Comparison of ENCODE assay signal across 11 cellular contexts in the genomic region with DNA sequence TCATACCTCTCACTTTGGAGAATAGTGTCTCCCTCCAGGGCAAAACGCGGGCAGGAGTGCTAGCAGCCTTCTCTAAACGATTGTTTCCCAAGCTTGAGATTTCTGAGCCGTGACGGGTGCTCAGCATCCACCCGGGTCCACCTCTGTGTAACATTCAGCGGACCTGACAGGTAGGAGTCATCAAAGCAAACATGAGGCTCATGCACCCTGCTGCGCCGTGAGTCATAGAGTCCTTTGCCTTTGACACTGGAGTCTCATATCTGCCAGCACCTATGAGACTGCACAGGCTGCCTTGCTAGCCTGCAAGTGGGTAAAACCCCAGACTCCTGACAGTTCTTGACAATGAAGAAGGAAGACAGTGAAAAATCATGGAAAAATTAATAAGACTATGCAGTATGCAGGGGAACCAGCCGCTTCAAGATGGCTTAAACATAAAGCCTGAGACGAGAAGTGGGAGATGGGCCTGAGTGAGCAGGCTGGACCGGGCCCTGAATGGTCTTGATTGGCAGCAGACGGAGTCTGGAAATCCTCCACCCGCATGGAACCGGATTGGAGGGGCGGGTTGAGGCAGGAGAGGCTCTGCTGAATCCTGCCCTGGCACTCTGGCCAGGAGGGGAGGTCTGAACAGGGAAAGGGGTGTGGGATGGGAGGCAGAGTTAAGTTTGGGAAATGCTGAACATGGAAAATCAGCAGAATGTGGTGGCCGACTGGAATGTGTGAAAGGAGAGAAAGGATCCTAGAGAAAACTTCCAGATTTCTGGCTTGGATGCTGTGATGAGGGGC. TPM values are rescaled to one million over a fixed set of nuclear protein-coding genes. Genes with fewer than 3 reads are reported as not detected.
A peak's percentile ranks its signal among the peaks of the same experiment; 100 is the strongest.
DNase-seq lines count a peak whose midpoint lies in the region; ATAC-seq and TF ChIP-seq lines count a peak whose summit lies in the region.
"Had no signal": no experiment of that assay in that cellular context is flagged by ENCODE, and none has a peak within 500 bp of the region (broad histone marks: within the 10 kb centered on the region; RNA-seq: fewer than 3 reads in every experiment).

No MANE protein-coding gene starts in this region.

- H3K4me2 ChIP-seq in SK-N-SH (no peak overlapping the region), neural progenitor cell (no peak overlapping the region)

- no peak overlapping the region for H3K9ac ChIP-seq in SK-N-SH
- no peak overlapping the region for H3K9ac ChIP-seq in neural progenitor cell

- H3K4me3 ChIP-seq in SK-N-SH (ENCODE audit: low read depth in 2 of 2, low read length in 1 of 2) (no peak overlapping the region), neural progenitor cell (no peak overlapping the region)
- H3K4me3 ChIP-seq: skin epidermis had no signal

- H3K79me2 ChIP-seq in SK-N-SH (ENCODE audit: insufficient read depth) (no peaks in the 10 kb centered on the region), neural progenitor cell (ENCODE audit: low read depth) (no peaks in the 10 kb centered on the region)

- CTCF ChIA-PET in SK-N-SH (lab: Yijun Ruan, JAX), result interaction anchor here (1.2 to 1.4 kb wide), 2 partner anchors 7 to 19 kb away, joined by 3 to 6 read pairs; no protein-coding TSS in a partner anchor

- TF ChIP-seq EP300 in SK-N-SH (IDR thresholded peaks at IDR 0.05; ENCODE audit: borderline replicate concordance in 1 of 2, low read depth in 1 of 2, low read length in 1 of 2), result no peak

- H3K9me3 ChIP-seq in SK-N-SH, result no peaks in the 10 kb centered on the region
- H3K9me3 ChIP-seq in neural progenitor cell (ENCODE audit: low read depth), result no peaks in the 10 kb centered on the region

- H3K4me3 Mint-ChIP-seq in activated naive CD8-positive, alpha-beta T cell treated with anti-CD3 and anti-CD28 coated beads, Interleukin-2, amount 50 U/mL, for 24 hours, result no peak overlapping the region
- no peak overlapping the region for H3K4me3 Mint-ChIP-seq in neural progenitor cell

- H3F3A ChIP-seq in SK-N-SH (replicated peaks; ENCODE audit: insufficient read depth), result no peaks in the 10 kb centered on the region
- no peaks in the 10 kb centered on the region for H3F3A ChIP-seq in neural progenitor cell (ENCODE audit: low read depth)

- H2AFZ ChIP-seq in SK-N-SH (ENCODE audit: low read depth) (no peak overlapping the region), neural progenitor cell (replicated peaks) (no peak overlapping the region)

- H3K27me3 ChIP-seq in SK-N-SH (ENCODE audit: insufficient read depth) (no peaks in the 10 kb centered on the region), neural progenitor cell (peaks cover 3% of the 10 kb centered on the region)

- ATAC-seq in SK-N-SH treated with all-trans-retinoic acid at 6 μM for 48 hours (peak; percentile 9), HG02571 (IDR thresholded peaks at IDR 0.05; ENCODE audit: unreplicated experiment) (no peak)
- peak; percentile 59 for ATAC-seq in activated naive CD8-positive, alpha-beta T cell treated with anti-CD3 and anti-CD28 coated beads, Interleukin-2, amount 50 U/mL, for 24 hours

- H3K9me3 Mint-ChIP-seq in activated naive CD8-positive, alpha-beta T cell treated with anti-CD3 and anti-CD28 coated beads, Interleukin-2, amount 50 U/mL, for 24 hours, result no peaks in the 10 kb centered on the region
- H3K9me3 Mint-ChIP-seq in neural progenitor cell, result no peaks in the 10 kb centered on the region

- TF ChIP-seq CTCF in SK-N-SH (IDR thresholded peaks at IDR 0.05), result no peak
- no peak for TF ChIP-seq CTCF in neural progenitor cell (IDR thresholded peaks at IDR 0.05)

- WGBS in SK-N-SH (ENCODE audit: low lambda C conversion rate), result 67% methylated on average over 12 of the region's 17 CpGs

- H3K27ac ChIP-seq in SK-N-SH (ENCODE audit: low read depth in 2 of 2, low read length in 1 of 2), result no peak overlapping the region
- H3K27ac ChIP-seq in neural progenitor cell, result no peak overlapping the region

- H4K20me1 ChIP-seq in SK-N-SH (ENCODE audit: insufficient read depth), result no peaks in the 10 kb centered on the region
- H4K20me1 ChIP-seq in neural progenitor cell (ENCODE audit: low read depth), result no peaks in the 10 kb centered on the region

- TF ChIP-seq RAD21 in SK-N-SH (IDR thresholded peaks at IDR 0.05; ENCODE audit: low read length), result no peak

- no peaks in the 10 kb centered on the region for H3K27me3 Mint-ChIP-seq in activated naive CD8-positive, alpha-beta T cell treated with anti-CD3 and anti-CD28 coated beads, Interleukin-2, amount 50 U/mL, for 24 hours
- peaks cover 13% of the 10 kb centered on the region for H3K27me3 Mint-ChIP-seq in neural progenitor cell (ENCODE audit: insufficient read depth, low read depth)

- POLR2A ChIA-PET in SK-N-SH (lab: Yijun Ruan, JAX), result no interaction called here

- no peaks in the 10 kb centered on the region for H3K36me3 Mint-ChIP-seq in activated naive CD8-positive, alpha-beta T cell treated with anti-CD3 and anti-CD28 coated beads, Interleukin-2, amount 50 U/mL, for 24 hours (ENCODE audit: low read depth)
- no peaks in the 10 kb centered on the region for H3K36me3 Mint-ChIP-seq in neural progenitor cell

- peak overlapping the region; percentile 23 for H3K27ac Mint-ChIP-seq in activated naive CD8-positive, alpha-beta T cell treated with anti-CD3 and anti-CD28 coated beads, Interleukin-2, amount 50 U/mL, for 24 hours
- H3K27ac Mint-ChIP-seq in neural progenitor cell, result peak overlapping the region; percentile 66

- H3K4me1 Mint-ChIP-seq in activated naive CD8-positive, alpha-beta T cell treated with anti-CD3 and anti-CD28 coated beads, Interleukin-2, amount 50 U/mL, for 24 hours, result peaks cover 38% of the 10 kb centered on the region
- H3K4me1 Mint-ChIP-seq in neural progenitor cell, result peaks cover 7% of the 10 kb centered on the region

- H3K36me3 ChIP-seq in SK-N-SH (replicated peaks in 1 of 2; ENCODE audit: control insufficient read depth in 1 of 2, insufficient read depth in 2 of 2, low read length in 1 of 2), result no peaks in the 10 kb centered on the region
- no peaks in the 10 kb centered on the region for H3K36me3 ChIP-seq in neural progenitor cell

- no peak for DNase-seq in SK-N-SH
- DNase-seq in NCI-H146 (lab: John Stamatoyannopoulos, UW), result peak; percentile 91
- DNase-seq in activated naive CD8-positive, alpha-beta T cell treated with anti-CD3 and anti-CD28 coated beads, Interleukin-2, amount 50 U/mL, for 24 hours, result no peak
- DNase-seq in neural progenitor cell (ENCODE audit: low spot score), result no peak
- no peak for DNase-seq in foreskin melanocyte
- DNase-seq in NCI-H446 treated with DMSO at 0.1 percent for 48 hours (lab: John Stamatoyannopoulos, UW), result no peak
- DNase-seq: H7, hippocampal formation had no signal

- H3K9me2 ChIP-seq in SK-N-SH, result no peaks in the 10 kb centered on the region

- H3K4me1 ChIP-seq in SK-N-SH (ENCODE audit: control insufficient read depth in 1 of 2, insufficient read depth in 2 of 2, low read depth in 1 of 2, low read length in 1 of 2) (peaks cover 7 to 13% of the 10 kb centered on the region in 2 experiments; a peak in 1 of 4 replicates), neural progenitor cell (no peaks in the 10 kb centered on the region)

TF ChIP-seq in SK-N-SH treated with all-trans-retinoic acid at 6 μM for 48 hours, 23 proteins besides CTCF, POLR2A, EP300 and RAD21 (continues in another document):
- TF ChIP-seq RARB (CRISPR knock-in tag; IDR thresholded peaks at IDR 0.05) (no peak), ESRRG (CRISPR knock-in tag; IDR thresholded peaks at IDR 0.05) (no peak), SNAI2 (CRISPR knock-in tag; IDR thresholded peaks at IDR 0.05) (no peak), TOX (CRISPR knock-in tag; IDR thresholded peaks at IDR 0.05; ENCODE audit: borderline replicate concordance) (no peak), ARNTL (CRISPR knock-in tag; IDR thresholded peaks at IDR 0.05; ENCODE audit: borderline replicate concordance, low read depth) (no peak)
- TF ChIP-seq, protein P1, sequence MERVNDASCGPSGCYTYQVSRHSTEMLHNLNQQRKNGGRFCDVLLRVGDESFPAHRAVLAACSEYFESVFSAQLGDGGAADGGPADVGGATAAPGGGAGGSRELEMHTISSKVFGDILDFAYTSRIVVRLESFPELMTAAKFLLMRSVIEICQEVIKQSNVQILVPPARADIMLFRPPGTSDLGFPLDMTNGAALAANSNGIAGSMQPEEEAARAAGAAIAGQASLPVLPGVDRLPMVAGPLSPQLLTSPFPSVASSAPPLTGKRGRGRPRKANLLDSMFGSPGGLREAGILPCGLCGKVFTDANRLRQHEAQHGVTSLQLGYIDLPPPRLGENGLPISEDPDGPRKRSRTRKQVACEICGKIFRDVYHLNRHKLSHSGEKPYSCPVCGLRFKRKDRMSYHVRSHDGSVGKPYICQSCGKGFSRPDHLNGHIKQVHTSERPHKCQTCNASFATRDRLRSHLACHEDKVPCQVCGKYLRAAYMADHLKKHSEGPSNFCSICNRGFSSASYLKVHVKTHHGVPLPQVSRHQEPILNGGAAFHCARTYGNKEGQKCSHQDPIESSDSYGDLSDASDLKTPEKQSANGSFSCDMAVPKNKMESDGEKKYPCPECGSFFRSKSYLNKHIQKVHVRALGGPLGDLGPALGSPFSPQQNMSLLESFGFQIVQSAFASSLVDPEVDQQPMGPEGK (CRISPR knock-in tag; IDR thresholded peaks at IDR 0.05; ENCODE audit: borderline replicate concordance), result no peak

TF ChIP-seq in SK-N-SH, 30 proteins besides CTCF, POLR2A, EP300 and RAD21 (continues in another document):
- TF ChIP-seq NRF1 (IDR thresholded peaks at IDR 0.05; ENCODE audit: low read depth, low read length) (no peak), RXRA (IDR thresholded peaks at IDR 0.05; ENCODE audit: borderline replicate concordance, low read depth) (no peak), NFIC (IDR thresholded peaks at IDR 0.05; ENCODE audit: borderline replicate concordance) (no peak), GABPA (IDR thresholded peaks at IDR 0.05; ENCODE audit: low read depth) (no peak)
- TF ChIP-seq, protein P2, sequence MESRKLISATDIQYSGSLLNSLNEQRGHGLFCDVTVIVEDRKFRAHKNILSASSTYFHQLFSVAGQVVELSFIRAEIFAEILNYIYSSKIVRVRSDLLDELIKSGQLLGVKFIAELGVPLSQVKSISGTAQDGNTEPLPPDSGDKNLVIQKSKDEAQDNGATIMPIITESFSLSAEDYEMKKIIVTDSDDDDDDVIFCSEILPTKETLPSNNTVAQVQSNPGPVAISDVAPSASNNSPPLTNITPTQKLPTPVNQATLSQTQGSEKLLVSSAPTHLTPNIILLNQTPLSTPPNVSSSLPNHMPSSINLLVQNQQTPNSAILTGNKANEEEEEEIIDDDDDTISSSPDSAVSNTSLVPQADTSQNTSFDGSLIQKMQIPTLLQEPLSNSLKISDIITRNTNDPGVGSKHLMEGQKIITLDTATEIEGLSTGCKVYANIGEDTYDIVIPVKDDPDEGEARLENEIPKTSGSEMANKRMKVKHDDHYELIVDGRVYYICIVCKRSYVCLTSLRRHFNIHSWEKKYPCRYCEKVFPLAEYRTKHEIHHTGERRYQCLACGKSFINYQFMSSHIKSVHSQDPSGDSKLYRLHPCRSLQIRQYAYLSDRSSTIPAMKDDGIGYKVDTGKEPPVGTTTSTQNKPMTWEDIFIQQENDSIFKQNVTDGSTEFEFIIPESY (IDR thresholded peaks at IDR 0.05; ENCODE audit: borderline replicate concordance, low read depth), result no peak

RNA-seq across cellular contexts. Expression of a gene that starts 54.2 kb away (rescaled TPM):
- polyA plus RNA-seq in SK-N-SH (2012; rRNA removed), result 76.3 and 86.4 TPM in 2 replicates
- polyA plus RNA-seq in SK-N-SH (2012; cell fraction: cytosol; rRNA removed), result 52.6 and 71.0 TPM in 2 replicates
- polyA plus RNA-seq in SK-N-SH (2012; cell fraction: nucleus; rRNA removed), result 57.5 and 80.2 TPM in 2 replicates
- 71.8 and 87.0 TPM in 2 replicates for total RNA-seq in neural progenitor cell (ENCODE audit: low replicate concordance)
